In the genomic region with DNA sequence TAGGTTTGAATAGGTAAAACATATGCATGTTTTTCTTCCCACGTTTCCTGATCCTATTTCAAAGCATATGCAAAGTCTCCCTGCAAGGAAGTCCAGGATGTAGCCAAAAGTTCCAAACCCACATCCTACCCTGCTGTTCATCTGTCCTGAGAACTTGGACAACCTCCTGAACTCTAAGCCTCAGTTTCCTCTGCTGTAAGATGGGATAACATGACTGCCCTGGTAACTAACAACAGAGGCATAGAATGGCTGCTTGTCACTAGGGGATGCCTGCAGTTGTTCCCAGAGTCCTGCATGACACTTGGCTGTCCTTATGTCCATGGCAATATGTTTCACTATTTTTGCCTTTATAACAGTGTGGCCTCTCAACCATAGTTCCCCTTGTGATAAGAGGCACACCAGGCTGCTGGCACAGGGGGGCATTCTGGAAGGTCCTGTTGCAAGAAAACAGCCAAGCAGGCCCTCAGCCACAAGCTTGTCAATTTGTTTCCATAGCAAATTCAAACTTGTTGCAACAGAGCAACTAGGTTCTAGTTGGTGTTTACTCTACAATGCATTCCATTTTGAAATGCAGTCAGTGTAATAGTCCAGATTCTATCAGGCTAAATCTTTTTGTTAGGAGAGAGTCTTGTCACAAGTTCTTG, we compare ENCODE assay signal across 8 cellular contexts. TPM values are rescaled to one million over a fixed set of nuclear protein-coding genes. Genes with fewer than 3 reads are reported as not detected.
DNase-seq lines count a peak whose midpoint lies in the region; ATAC-seq, FAIRE-seq and TF ChIP-seq lines count a peak whose summit lies in the region.

No MANE protein-coding gene starts in this region.

- no peaks in the 10 kb centered on the region for H3K27me3 Mint-ChIP-seq in activated CD4-positive, alpha-beta memory T cell treated with anti-CD3 and anti-CD28 coated beads for 36 hours
- H3K27me3 Mint-ChIP-seq in stimulated activated memory B cell treated with anti-CD40 and anti-IgM and Interleukin-4, amounts not matched to agents 10 μg/mL and 1 μg/mL and 100 μg/mL, for 72 hours = no peaks in the 10 kb centered on the region

- no peaks in the 10 kb centered on the region for H3K27me3 ChIP-seq in SK-N-SH (ENCODE audit: insufficient read depth)
- H3K27me3 ChIP-seq in body of pancreas = no peaks in the 10 kb centered on the region

- intact Hi-C loops in activated CD4-positive, alpha-beta memory T cell treated with anti-CD3 and anti-CD28 coated beads for 36 hours (cut with micrococcal nuclease) = no loop called here
- intact Hi-C loops in body of pancreas (cut with DNase I) = no loop called here

- CTCF ChIA-PET in SK-N-SH (lab: Yijun Ruan, JAX) = interaction anchor here (0.6 to 3.9 kb wide), 7 partner anchors 13 to 175 kb away, joined by 3 to 30 read pairs (median 5); a partner anchor contains a TSS
- CTCF ChIA-PET in activated CD4-positive, alpha-beta memory T cell treated with anti-CD3 and anti-CD28 coated beads for 36 hours (lab: Charles Lee) = interaction anchor here (0.6 to 4.1 kb wide), 8 partner anchors 10 to 128 kb away, joined by 3 to 75 read pairs (median 7); a partner anchor contains a TSS

- POLR2A ChIA-PET in SK-N-SH (lab: Yijun Ruan, JAX) = interaction anchor here (1.9 to 2.3 kb wide), 3 partner anchors 15 to 25 kb away, joined by 14 to 26 read pairs (median 15); a partner anchor contains a TSS
- POLR2A ChIA-PET in activated CD4-positive, alpha-beta memory T cell treated with anti-CD3 and anti-CD28 coated beads for 36 hours (lab: Charles Lee) = interaction anchor here (1.9 to 3.9 kb wide), 4 partner anchors 12 to 27 kb away, joined by 6 to 48 read pairs (median 34); a partner anchor contains a TSS

- H3K36me3 ChIP-seq in SK-N-SH (replicated peaks in 1 of 2; ENCODE audit: control insufficient read depth in 1 of 2, insufficient read depth in 2 of 2, low read length in 1 of 2) (peaks cover 2 to 8% of the 10 kb centered on the region in 2 experiments), body of pancreas (replicated peaks in 1 of 2; ENCODE audit: insufficient read depth in 1 of 2, low read depth in 2 of 2) (no peaks in the 10 kb centered on the region)

- no peak for TF ChIP-seq EP300 in SK-N-SH (IDR thresholded peaks at IDR 0.05; ENCODE audit: borderline replicate concordance in 1 of 2, low read depth in 1 of 2, low read length in 1 of 2)

- FAIRE-seq in urothelium cell line (lab: Jason Lieb, UNC) = no peak

- H3K9me3 Mint-ChIP-seq in activated CD4-positive, alpha-beta memory T cell treated with anti-CD3 and anti-CD28 coated beads for 36 hours = no peaks in the 10 kb centered on the region
- H3K9me3 Mint-ChIP-seq in stimulated activated memory B cell treated with anti-CD40 and anti-IgM and Interleukin-4, amounts not matched to agents 10 μg/mL and 1 μg/mL and 100 μg/mL, for 72 hours = no peaks in the 10 kb centered on the region

- peak overlapping the region; percentile 78 for H3K4me2 ChIP-seq in SK-N-SH

- H3K9me3 ChIP-seq in SK-N-SH (no peaks in the 10 kb centered on the region), body of pancreas (no peaks in the 10 kb centered on the region)

- no peak for DNase-seq in SK-N-SH
- no peak for DNase-seq in activated CD4-positive, alpha-beta memory T cell treated with anti-CD3 and anti-CD28 coated beads for 36 hours
- DNase-seq in hepatic stellate cell (ENCODE audit: low spot score) = peak; percentile 36
- DNase-seq in body of pancreas = no peak
- DNase-seq in urothelium cell line (ENCODE audit: low spot score) = no peak
- DNase-seq in RKO (ENCODE audit: low spot score) = no peak

- TF ChIP-seq POLR2A in body of pancreas (IDR thresholded peaks at IDR 0.05) = no peak

- H3K36me3 Mint-ChIP-seq in activated CD4-positive, alpha-beta memory T cell treated with anti-CD3 and anti-CD28 coated beads for 36 hours = peaks cover 26% of the 10 kb centered on the region
- H3K36me3 Mint-ChIP-seq in stimulated activated memory B cell treated with anti-CD40 and anti-IgM and Interleukin-4, amounts not matched to agents 10 μg/mL and 1 μg/mL and 100 μg/mL, for 72 hours = peaks cover 5% of the 10 kb centered on the region

- H3K27ac Mint-ChIP-seq in activated CD4-positive, alpha-beta memory T cell treated with anti-CD3 and anti-CD28 coated beads for 36 hours = peak overlapping the region; percentile 64
- peak overlapping the region; percentile 93 for H3K27ac Mint-ChIP-seq in stimulated activated memory B cell treated with anti-CD40 and anti-IgM and Interleukin-4, amounts not matched to agents 10 μg/mL and 1 μg/mL and 100 μg/mL, for 72 hours

- H3K9me2 ChIP-seq in SK-N-SH = no peaks in the 10 kb centered on the region

- H2AFZ ChIP-seq in SK-N-SH (ENCODE audit: low read depth) = no peak overlapping the region; the same call in 1 of the 2 replicates

- peak overlapping the region; percentile 97 to 100; a peak in 2 of 4 replicates for H3K27ac ChIP-seq in SK-N-SH (ENCODE audit: low read depth in 2 of 2, low read length in 1 of 2)
- H3K27ac ChIP-seq in body of pancreas = peak overlapping the region in 2 of 4 donors; percentile 98 to 99

- TF ChIP-seq CTCF in SK-N-SH (IDR thresholded peaks at IDR 0.05) = no peak
- no peak for TF ChIP-seq CTCF in body of pancreas (IDR thresholded peaks at IDR 0.05)

- ATAC-seq in SK-N-SH treated with all-trans-retinoic acid at 6 μM for 48 hours (no peak), body of pancreas (no peak)
- no peak for ATAC-seq in stimulated activated memory B cell treated with anti-CD40 and anti-IgM and Interleukin-4, amounts not matched to agents 10 μg/mL and 1 μg/mL and 100 μg/mL, for 72 hours

- 52% methylated on average over 1 of the region's 1 CpG for WGBS in SK-N-SH (ENCODE audit: low lambda C conversion rate)
- 4 to 21% methylated on average over 1 of the region's 1 CpG for WGBS in body of pancreas, 2 donors

- H3K79me2 ChIP-seq in SK-N-SH (ENCODE audit: insufficient read depth) = peaks cover 54% of the 10 kb centered on the region

- peak overlapping the region; percentile 100; the same call in 1 of the 2 replicates for H3K9ac ChIP-seq in SK-N-SH

- H4K20me1 ChIP-seq in SK-N-SH (ENCODE audit: insufficient read depth) = no peaks in the 10 kb centered on the region

- H3F3A ChIP-seq in SK-N-SH (replicated peaks; ENCODE audit: insufficient read depth) = peaks cover 18% of the 10 kb centered on the region

- H3K4me1 ChIP-seq in SK-N-SH (ENCODE audit: control insufficient read depth in 1 of 2, insufficient read depth in 2 of 2, low read depth in 1 of 2, low read length in 1 of 2) (peaks cover 19 to 31% of the 10 kb centered on the region in 2 experiments), body of pancreas (peaks cover 34% of the 10 kb centered on the region)

- H3K4me3 ChIP-seq in SK-N-SH (ENCODE audit: low read depth in 2 of 2, low read length in 1 of 2) (peak overlapping the region; percentile 78 to 98), body of pancreas (peak overlapping the region in 1 of 2 donors; percentile 98)

- no peak for TF ChIP-seq RAD21 in SK-N-SH (IDR thresholded peaks at IDR 0.05; ENCODE audit: low read length)

- peak overlapping the region; percentile 93 for H3K4me3 Mint-ChIP-seq in activated CD4-positive, alpha-beta memory T cell treated with anti-CD3 and anti-CD28 coated beads for 36 hours
- H3K4me3 Mint-ChIP-seq in stimulated activated memory B cell treated with anti-CD40 and anti-IgM and Interleukin-4, amounts not matched to agents 10 μg/mL and 1 μg/mL and 100 μg/mL, for 72 hours = peak overlapping the region; percentile 85

- peaks cover 19% of the 10 kb centered on the region for H3K4me1 Mint-ChIP-seq in activated CD4-positive, alpha-beta memory T cell treated with anti-CD3 and anti-CD28 coated beads for 36 hours (ENCODE audit: low read depth)
- peaks cover 51% of the 10 kb centered on the region for H3K4me1 Mint-ChIP-seq in stimulated activated memory B cell treated with anti-CD40 and anti-IgM and Interleukin-4, amounts not matched to agents 10 μg/mL and 1 μg/mL and 100 μg/mL, for 72 hours

TF ChIP-seq in SK-N-SH, 30 proteins besides CTCF, POLR2A, EP300 and RAD21:
- TF ChIP-seq RFX5 (IDR thresholded peaks at IDR 0.05; ENCODE audit: low read length) = no peak
- no peak for TF ChIP-seq MEF2A (IDR thresholded peaks at IDR 0.05; ENCODE audit: borderline replicate concordance, low read depth)
- no peak for TF ChIP-seq NFIC (IDR thresholded peaks at IDR 0.05; ENCODE audit: borderline replicate concordance)

TF ChIP-seq in SK-N-SH treated with all-trans-retinoic acid at 6 μM for 48 hours, 23 proteins besides CTCF, POLR2A, EP300 and RAD21 (continues in another document):
- no peak for TF ChIP-seq OSR1 (CRISPR knock-in tag; IDR thresholded peaks at IDR 0.05)
- no peak for TF ChIP-seq CSDC2 (CRISPR knock-in tag; IDR thresholded peaks at IDR 0.05)
- no peak for TF ChIP-seq ARNTL (CRISPR knock-in tag; IDR thresholded peaks at IDR 0.05; ENCODE audit: borderline replicate concordance, low read depth)
- TF ChIP-seq ZNF8 (CRISPR knock-in tag; IDR thresholded peaks at IDR 0.05) = no peak
- TF ChIP-seq GLIS3 (CRISPR knock-in tag; IDR thresholded peaks at IDR 0.05) = no peak

RNA-seq across cellular contexts. Expression of a gene that starts 1.5 kb away (rescaled TPM):
- polyA plus RNA-seq in SK-N-SH (2012; rRNA removed) = 152 and 166 TPM in 2 replicates
- 192 and 197 TPM in 2 replicates for polyA plus RNA-seq in SK-N-SH (2012; cell fraction: cytosol; rRNA removed)
- 145 and 148 TPM in 2 replicates for polyA plus RNA-seq in SK-N-SH (2012; cell fraction: nucleus; rRNA removed)
- 100 to 1,000 TPM; 357 to 365 TPM for total RNA-seq in activated CD4-positive, alpha-beta memory T cell treated with anti-CD3 and anti-CD28 coated beads for 36 hours
- 100 to 1,000 TPM in 1 of 2 donors, 10 to 100 TPM in 1; 92.4 to 122 TPM for total RNA-seq in body of pancreas

RNA-seq across cellular contexts. Expression of a gene that starts 12.1 kb away (rescaled TPM):
- 149 and 171 TPM in 2 replicates for polyA plus RNA-seq in SK-N-SH (2012; rRNA removed)
- 141 and 142 TPM in 2 replicates for polyA plus RNA-seq in SK-N-SH (2012; cell fraction: cytosol; rRNA removed)
- 99.8 and 109 TPM in 2 replicates for polyA plus RNA-seq in SK-N-SH (2012; cell fraction: nucleus; rRNA removed)
- total RNA-seq in activated CD4-positive, alpha-beta memory T cell treated with anti-CD3 and anti-CD28 coated beads for 36 hours = 100 to 1,000 TPM; 105 to 106 TPM
- 10 to 100 TPM; 25.2 to 62.0 TPM for total RNA-seq in body of pancreas

RNA-seq across cellular contexts. Expression of a gene that starts 14.4 kb away (rescaled TPM):
- 39.2 and 51.8 TPM in 2 replicates for polyA plus RNA-seq in SK-N-SH (2012; rRNA removed)
- polyA plus RNA-seq in SK-N-SH (2012; cell fraction: cytosol; rRNA removed) = 33.6 and 45.5 TPM in 2 replicates
- 54.8 and 58.9 TPM in 2 replicates for polyA plus RNA-seq in SK-N-SH (2012; cell fraction: nucleus; rRNA removed)
- 10 to 100 TPM; 58.6 to 67.2 TPM for total RNA-seq in activated CD4-positive, alpha-beta memory T cell treated with anti-CD3 and anti-CD28 coated beads for 36 hours
- 10 to 100 TPM; 19.2 to 28.3 TPM for total RNA-seq in body of pancreas

RNA-seq across cellular contexts. Expression of a gene that starts 24.4 kb away (rescaled TPM):
- polyA plus RNA-seq in SK-N-SH (2012; rRNA removed) = 31.6 and 44.3 TPM in 2 replicates
- 28.2 and 36.0 TPM in 2 replicates for polyA plus RNA-seq in SK-N-SH (2012; cell fraction: cytosol; rRNA removed)
- polyA plus RNA-seq in SK-N-SH (2012; cell fraction: nucleus; rRNA removed) = 22.9 and 32.5 TPM in 2 replicates
- 10 to 100 TPM; 35.6 to 36.8 TPM for total RNA-seq in activated CD4-positive, alpha-beta memory T cell treated with anti-CD3 and anti-CD28 coated beads for 36 hours
- 10 to 100 TPM; 11.9 to 14.3 TPM for total RNA-seq in body of pancreas

RNA-seq across cellular contexts. Expression of a gene that starts 24.7 kb away (rescaled TPM):
- polyA plus RNA-seq in SK-N-SH (2012; rRNA removed) = 20.1 and 21.2 TPM in 2 replicates
- polyA plus RNA-seq in SK-N-SH (2012; cell fraction: cytosol; rRNA removed) = 10.7 and 14.0 TPM in 2 replicates
- 51.7 and 72.4 TPM in 2 replicates for polyA plus RNA-seq in SK-N-SH (2012; cell fraction: nucleus; rRNA removed)
- 10 to 100 TPM; 43.0 to 46.3 TPM for total RNA-seq in activated CD4-positive, alpha-beta memory T cell treated with anti-CD3 and anti-CD28 coated beads for 36 hours
- total RNA-seq in body of pancreas = 10 to 100 TPM; 14.5 to 68.2 TPM
